In genomic region chr2:98583866-98584618, GRCh38 we compare ENCODE assay signal across 25 cellular contexts. TPM values are rescaled to one million over a fixed set of nuclear protein-coding genes. Genes with fewer than 3 reads are reported as not detected.
DNase-seq lines count a peak whose midpoint lies in the region; ATAC-seq and TF ChIP-seq lines count a peak whose summit lies in the region.
"Had no signal": no experiment of that assay in that cellular context is flagged by ENCODE, and none has a peak within 500 bp of the region (broad histone marks: within the 10 kb centered on the region; RNA-seq: fewer than 3 reads in every experiment).

No MANE protein-coding gene starts in this region.

- H3K4me3 ChIP-seq in coronary artery, result no peak overlapping the region
- no peak overlapping the region for H3K4me3 ChIP-seq in tibial artery
- H3K4me3 ChIP-seq: adrenal gland, body of pancreas, lower lobe of right lung, SK-N-MC had no signal

- H3K4me3 Mint-ChIP-seq in activated naive CD8-positive, alpha-beta T cell treated with anti-CD3 and anti-CD28 coated beads, Interleukin-2, amount 50 U/mL, for 24 hours, result no peak overlapping the region
- H3K4me3 Mint-ChIP-seq in activated naive CD8-positive, alpha-beta T cell treated with anti-CD3 and anti-CD28 coated beads for 36 hours, result no peak overlapping the region
- H3K4me3 Mint-ChIP-seq in nephron progenitor cell, result no peak overlapping the region
- H3K4me3 Mint-ChIP-seq: activated T-cell treated with anti-CD3 and anti-CD28 coated beads, Interleukin-2, amount 50 U/mL, for 72 hours; IgD-negative memory B cell; stimulated activated naive B cell treated with anti-CD40 and anti-IgM and Interleukin-4, amounts not matched to agents 10 μg/mL and 1 μg/mL and 100 μg/mL, for 72 hours had no signal

- DNase-seq in activated naive CD8-positive, alpha-beta T cell treated with anti-CD3 and anti-CD28 coated beads, Interleukin-2, amount 50 U/mL, for 24 hours, result no peak
- DNase-seq in activated naive CD8-positive, alpha-beta T cell treated with anti-CD3 and anti-CD28 coated beads for 36 hours, result no peak
- DNase-seq in coronary artery (ENCODE audit: low spot score), result peak; percentile 69
- DNase-seq in nephron progenitor cell, result no peak
- no peak for DNase-seq in tibial artery
- no peak for DNase-seq in KG1 (lab: John Stamatoyannopoulos, UW)
- DNase-seq: ACHN; activated CD4-positive, CD25-positive, alpha-beta regulatory T cell treated with anti-CD3 and anti-CD28 coated beads, Interleukin-2, amount 50 U/mL, for 72 hours; activated naive CD4-positive, alpha-beta T cell; activated T-cell treated with anti-CD3 and anti-CD28 coated beads, Interleukin-2, amount 50 U/mL, for 72 hours; body of pancreas; COR-L47; DND-41; lower lobe of right lung; NCI-H1105 treated with DMSO at 0.1 percent for 48 hours; NCI-H345; NCI-H82; posterior cingulate gyrus; stimulated activated CD4-positive, alpha-beta T cell treated with anti-CD3 and anti-CD28 coated beads, Interleukin-4, amount 100 ng/mL, for 24 hours; stimulated activated naive B cell treated with anti-CD40 and anti-IgM and Interleukin-4, amounts not matched to agents 10 μg/mL and 1 μg/mL and 100 μg/mL, for 72 hours had no signal

- no peak for ATAC-seq in activated naive CD8-positive, alpha-beta T cell treated with anti-CD3 and anti-CD28 coated beads, Interleukin-2, amount 50 U/mL, for 24 hours
- no peak for ATAC-seq in HG02870 (IDR thresholded peaks at IDR 0.05; ENCODE audit: unreplicated experiment)
- ATAC-seq: activated T-cell treated with anti-CD3 and anti-CD28 coated beads, Interleukin-2, amount 50 U/mL, for 72 hours; body of pancreas; lower lobe of right lung; stimulated activated naive B cell treated with anti-CD40 and anti-IgM and Interleukin-4, amounts not matched to agents 10 μg/mL and 1 μg/mL and 100 μg/mL, for 72 hours had no signal

- H3K36me3 Mint-ChIP-seq in activated naive CD8-positive, alpha-beta T cell treated with anti-CD3 and anti-CD28 coated beads, Interleukin-2, amount 50 U/mL, for 24 hours (ENCODE audit: low read depth), result peaks cover 5% of the 10 kb centered on the region
- peaks cover 1% of the 10 kb centered on the region for H3K36me3 Mint-ChIP-seq in activated naive CD8-positive, alpha-beta T cell treated with anti-CD3 and anti-CD28 coated beads for 36 hours
- H3K36me3 Mint-ChIP-seq in nephron progenitor cell (ENCODE audit: low read depth), result peaks cover 13% of the 10 kb centered on the region
- H3K36me3 Mint-ChIP-seq: IgD-negative memory B cell had no signal

- no peak for TF ChIP-seq CTCF in coronary artery (IDR thresholded peaks at IDR 0.05)
- no peak for TF ChIP-seq CTCF in nephron progenitor cell (IDR thresholded peaks at IDR 0.05)
- TF ChIP-seq CTCF in tibial artery (IDR thresholded peaks at IDR 0.05), result no peak

- H3K27ac Mint-ChIP-seq in activated naive CD8-positive, alpha-beta T cell treated with anti-CD3 and anti-CD28 coated beads, Interleukin-2, amount 50 U/mL, for 24 hours, result peak overlapping the region; percentile 53
- no peak overlapping the region for H3K27ac Mint-ChIP-seq in activated naive CD8-positive, alpha-beta T cell treated with anti-CD3 and anti-CD28 coated beads for 36 hours
- H3K27ac Mint-ChIP-seq in nephron progenitor cell, result peak overlapping the region; percentile 80
- H3K27ac Mint-ChIP-seq: IgD-negative memory B cell; stimulated activated naive B cell treated with anti-CD40 and anti-IgM and Interleukin-4, amounts not matched to agents 10 μg/mL and 1 μg/mL and 100 μg/mL, for 72 hours had no signal

- H3K4me1 Mint-ChIP-seq in activated naive CD8-positive, alpha-beta T cell treated with anti-CD3 and anti-CD28 coated beads, Interleukin-2, amount 50 U/mL, for 24 hours, result no peaks in the 10 kb centered on the region
- H3K4me1 Mint-ChIP-seq in activated naive CD8-positive, alpha-beta T cell treated with anti-CD3 and anti-CD28 coated beads for 36 hours, result no peaks in the 10 kb centered on the region
- peaks cover 43% of the 10 kb centered on the region for H3K4me1 Mint-ChIP-seq in nephron progenitor cell

- intact Hi-C loops in tibial artery (cut with DNase I; ENCODE audit: low total_unique reads), result no loop called here

- H3K36me3 ChIP-seq in tibial artery, result peaks cover 14 to 65% (median 39%) of the 10 kb centered on the region in 3 donors

- no peaks in the 10 kb centered on the region for H3K27me3 ChIP-seq in tibial artery
- H3K27me3 ChIP-seq: adrenal gland, body of pancreas had no signal

- no peaks in the 10 kb centered on the region for H3K9me3 Mint-ChIP-seq in activated naive CD8-positive, alpha-beta T cell treated with anti-CD3 and anti-CD28 coated beads, Interleukin-2, amount 50 U/mL, for 24 hours
- no peaks in the 10 kb centered on the region for H3K9me3 Mint-ChIP-seq in activated naive CD8-positive, alpha-beta T cell treated with anti-CD3 and anti-CD28 coated beads for 36 hours
- H3K9me3 Mint-ChIP-seq in nephron progenitor cell, result no peaks in the 10 kb centered on the region
- H3K9me3 Mint-ChIP-seq: activated T-cell treated with anti-CD3 and anti-CD28 coated beads, Interleukin-2, amount 50 U/mL, for 72 hours; IgD-negative memory B cell; stimulated activated naive B cell treated with anti-CD40 and anti-IgM and Interleukin-4, amounts not matched to agents 10 μg/mL and 1 μg/mL and 100 μg/mL, for 72 hours had no signal

- H3K9me3 ChIP-seq in tibial artery, result no peaks in the 10 kb centered on the region
- H3K9me3 ChIP-seq: adrenal gland, body of pancreas, lower lobe of right lung had no signal

- H3K27me3 Mint-ChIP-seq in activated naive CD8-positive, alpha-beta T cell treated with anti-CD3 and anti-CD28 coated beads, Interleukin-2, amount 50 U/mL, for 24 hours, result no peaks in the 10 kb centered on the region
- no peaks in the 10 kb centered on the region for H3K27me3 Mint-ChIP-seq in activated naive CD8-positive, alpha-beta T cell treated with anti-CD3 and anti-CD28 coated beads for 36 hours
- no peaks in the 10 kb centered on the region for H3K27me3 Mint-ChIP-seq in nephron progenitor cell (ENCODE audit: low read depth, poor library complexity)
- H3K27me3 Mint-ChIP-seq: IgD-negative memory B cell; stimulated activated naive B cell treated with anti-CD40 and anti-IgM and Interleukin-4, amounts not matched to agents 10 μg/mL and 1 μg/mL and 100 μg/mL, for 72 hours had no signal

- H3K27ac ChIP-seq in coronary artery (no peak overlapping the region), tibial artery (no peak overlapping the region)
- H3K27ac ChIP-seq: adrenal gland, body of pancreas, epithelial cell of prostate, lower lobe of right lung, SK-N-MC had no signal

- H3K4me1 ChIP-seq in tibial artery, result no peaks in the 10 kb centered on the region
- H3K4me1 ChIP-seq: adrenal gland, body of pancreas, lower lobe of right lung had no signal

RNA-seq across cellular contexts. Expression of gene COA5, which starts 24.3 kb away (rescaled TPM):
- 10 to 100 TPM; 27.1 to 27.2 TPM for total RNA-seq in activated naive CD8-positive, alpha-beta T cell treated with anti-CD3 and anti-CD28 coated beads for 36 hours

RNA-seq across cellular contexts. Expression of gene UNC50, which starts 24.3 kb away (rescaled TPM):
- 10 to 100 TPM; 29.8 to 30.9 TPM for total RNA-seq in activated naive CD8-positive, alpha-beta T cell treated with anti-CD3 and anti-CD28 coated beads for 36 hours
